Comparison of ENCODE assay signal across 1 cellular context in genomic region chr4:1348746-1349145, GRCh38.
TF ChIP-seq lines count a peak whose summit lies in the region.

No MANE protein-coding gene starts in this region.

TF ChIP-seq in K562, 482 proteins besides CTCF, POLR2A, EP300 and RAD21:
- TF ChIP-seq ZKSCAN3 (CRISPR knock-in tag; IDR thresholded peaks at IDR 0.05) (no peak), ZKSCAN1 (IDR thresholded peaks at IDR 0.05; ENCODE audit: low read depth, low read length) (peak; percentile 41; the same call in 1 of the 2 replicates), ASH1L (IDR thresholded peaks at IDR 0.05; ENCODE audit: borderline replicate concordance, low read depth, partially characterized antibody) (no peak)
